ENCODE assay signal across 8 cellular contexts in the genomic region with DNA sequence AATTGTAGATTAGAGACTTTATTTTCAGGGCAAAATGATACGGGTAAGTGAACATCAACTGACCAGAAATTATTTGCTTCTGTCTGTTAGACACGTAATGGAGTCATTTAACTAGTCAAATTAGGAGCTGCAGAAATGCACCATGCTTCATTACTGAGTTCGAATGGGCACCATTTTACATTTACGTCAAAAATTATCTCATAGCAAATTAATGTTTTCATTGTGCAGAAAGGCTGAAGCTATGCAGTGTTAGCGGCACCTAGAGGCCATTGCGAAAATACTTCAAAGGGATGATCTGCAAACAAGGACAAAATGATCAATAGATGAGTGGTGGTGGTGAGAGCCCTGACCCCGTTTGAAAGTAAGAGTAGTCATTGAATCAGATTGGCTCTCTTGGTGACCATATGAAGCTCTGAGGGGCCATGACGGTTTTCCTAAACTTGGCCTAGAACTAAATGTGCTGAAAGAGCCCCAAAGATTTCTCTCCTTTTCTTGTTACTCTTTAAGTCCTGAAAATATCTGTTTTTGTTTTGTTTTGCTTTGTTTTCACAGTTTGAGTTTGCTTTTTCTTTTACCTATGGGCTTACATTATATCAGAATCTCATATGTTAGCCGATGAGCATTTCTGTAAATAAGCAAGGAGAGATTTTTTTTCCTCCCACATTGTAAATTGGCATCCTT.
DNase-seq lines count a peak whose midpoint lies in the region; ATAC-seq and TF ChIP-seq lines count a peak whose summit lies in the region.

No MANE protein-coding gene starts in this region.

- no peaks in the 10 kb centered on the region for H3K9me3 ChIP-seq in GM23248 (ENCODE audit: low read depth)
- no peaks in the 10 kb centered on the region for H3K9me3 ChIP-seq in stomach

- H3K79me2 ChIP-seq in GM23248 (ENCODE audit: insufficient read depth): no peaks in the 10 kb centered on the region

- H3K9ac ChIP-seq in GM23248: no peak overlapping the region

- peak; percentile 89 for TF ChIP-seq CTCF in astrocyte of the cerebellum (IDR thresholded peaks at IDR 0.05; ENCODE audit: low read depth, low read length, missing control alignments)
- peak in 4 of 7 experiments; percentile 44 to 55 (median 46) for TF ChIP-seq CTCF in stomach (IDR thresholded peaks at IDR 0.05)

- no peak overlapping the region for H3K27ac ChIP-seq in GM23248
- H3K27ac ChIP-seq in stomach: no peak overlapping the region

- no peak overlapping the region for H3K4me3 ChIP-seq in GM23248
- H3K4me3 ChIP-seq in astrocyte of the cerebellum (ENCODE audit: low read depth, low read length): no peak overlapping the region
- H3K4me3 ChIP-seq in stomach: no peak overlapping the region

- H3K4me2 ChIP-seq in GM23248 (ENCODE audit: unreplicated experiment): no peak overlapping the region

- no peaks in the 10 kb centered on the region for H3K36me3 ChIP-seq in GM23248 (ENCODE audit: low read depth)
- H3K36me3 ChIP-seq in stomach: no peaks in the 10 kb centered on the region

- no peak for TF ChIP-seq POLR2A in stomach (IDR thresholded peaks at IDR 0.05)

- H3K4me1 ChIP-seq in GM23248 (ENCODE audit: insufficient read depth): no peaks in the 10 kb centered on the region
- H3K4me1 ChIP-seq in stomach: peaks cover 0 to 3% (median 0%) of the 10 kb centered on the region in 4 donors

- H2AFZ ChIP-seq in GM23248: no peak overlapping the region

- DNase-seq in COR-L47 (lab: John Stamatoyannopoulos, UW) (peak; percentile 47), GM23248 (peak; percentile 70), NCI-H748 treated with DMSO at 0.1 percent for 48 hours (lab: John Stamatoyannopoulos, UW) (peak; percentile 92), astrocyte of the cerebellum (ENCODE audit: low read depth) (peak; percentile 42), inferior parietal cortex (ENCODE audit: extremely low spot score) (peak; percentile 83), stomach (no peak), RPMI8226 (no peak)

- no peaks in the 10 kb centered on the region for H3F3A ChIP-seq in GM23248 (ENCODE audit: insufficient read depth)

- H4K20me1 ChIP-seq in GM23248 (ENCODE audit: insufficient read depth): no peaks in the 10 kb centered on the region

- intact Hi-C loops in stomach (cut with DNase I; ENCODE audit: low total_unique reads): no loop called here

- WGBS in GM23248 (ENCODE audit: low coverage in 1 of 2, low lambda C conversion rate in 2 of 2, missing lambda C conversion rate in 2 of 2), 2 experiments: 10 to 16% methylated on average over 9 of the region's 9 CpGs
- 12 to 15% (median 13%) methylated on average over 9 of the region's 9 CpGs for WGBS in stomach, 5 donors

- TF ChIP-seq EP300 in stomach (IDR thresholded peaks at IDR 0.05): no peak

- ATAC-seq in HG03175 (IDR thresholded peaks at IDR 0.05; ENCODE audit: unreplicated experiment): no peak

- in situ Hi-C loops in GM23248 (cut with MboI) (loop anchor here (10.0 to 25.0 kb wide), 3 partner anchors 435 to 888 kb away; no protein-coding TSS in a partner anchor), astrocyte of the cerebellum (cut with HindIII; ENCODE audit: low sequenced_read_pairs) (loop anchor here (10.0 to 25.0 kb wide), 3 partner anchors 705 to 1737 kb away; a partner anchor contains a TSS)

- no peaks in the 10 kb centered on the region for H3K9me2 ChIP-seq in GM23248 (ENCODE audit: insufficient read depth)

- H3K27me3 ChIP-seq in GM23248 (replicated peaks; ENCODE audit: insufficient read depth) (peaks cover under 1% of the 10 kb centered on the region; the same call in 1 of the 2 replicates), stomach (peaks cover 0 to 67% (median 0%) of the 10 kb centered on the region in 3 donors)

Comparison
In these comparisons a context has a peak if more than half of its experiments do, and no peak if none do; other contexts are left out.
1. DNase-seq: peak in COR-L47 (single experiment), GM23248 (single experiment), NCI-H748 treated with DMSO at 0.1 percent for 48 hours (single experiment), astrocyte of the cerebellum (single experiment) and inferior parietal cortex (single experiment); none in stomach (single experiment) and RPMI8226 (single experiment).